ENCODE assay signal across 9 cellular contexts in genomic region chr3:10198226-10198625, GRCh38. TPM values are rescaled to one million over a fixed set of nuclear protein-coding genes. Genes with fewer than 3 reads are reported as not detected.
A peak's percentile ranks its signal among the peaks of the same experiment; 100 is the strongest.
DNase-seq lines count a peak whose midpoint lies in the region; ATAC-seq, FAIRE-seq and TF ChIP-seq lines count a peak whose summit lies in the region.
"Had no signal": no experiment of that assay in that cellular context is flagged by ENCODE, and none has a peak within 500 bp of the region (broad histone marks: within the 10 kb centered on the region; RNA-seq: fewer than 3 reads in every experiment).

No MANE protein-coding gene starts in this region.

- H4K20me1 ChIP-seq in DOHH2 (ENCODE audit: control insufficient read depth, insufficient read depth, low read depth, low read length) (no peaks in the 10 kb centered on the region), PC-3 (ENCODE audit: low read length) (no peaks in the 10 kb centered on the region)

- BruUV-seq in PC-3 (replicated peaks; lab: Mats Ljungman, UMichigan) = no TSS peak

- H3K4me2 ChIP-seq in DOHH2 (ENCODE audit: low read length) (peak overlapping the region; percentile 66), PC-3 (ENCODE audit: low read length) (peak overlapping the region; percentile 43)

- H3K36me3 ChIP-seq in DOHH2 (ENCODE audit: control insufficient read depth, low read length) (peaks cover 38% of the 10 kb centered on the region), PC-3 (ENCODE audit: low read depth, low read length) (peaks cover 8% of the 10 kb centered on the region; the same call in 1 of the 2 replicates), spleen (peaks cover 0 to 32% (median 9%) of the 10 kb centered on the region in 6 donors)

- intact Hi-C loops in PC-3 (cut with micrococcal nuclease) (loop anchor here (10.0 kb wide), 1 partner anchor 223 kb away; no protein-coding TSS in a partner anchor), dorsolateral prefrontal cortex (cut with DNase I) (no loop called here), spleen (cut with DNase I; ENCODE audit: low total_unique reads) (no loop called here)

- peak overlapping the region; percentile 47 for H3K4me3 ChIP-seq in DOHH2 (ENCODE audit: low read length)
- no peak overlapping the region for H3K4me3 ChIP-seq in PC-3 (ENCODE audit: low read length)
- H3K4me3 ChIP-seq in dorsolateral prefrontal cortex = no peak overlapping the region
- H3K4me3 ChIP-seq in spleen = no peak overlapping the region
- H3K4me3 ChIP-seq: body of pancreas had no signal

- no peak for FAIRE-seq in frontal cortex (lab: Jason Lieb, UNC)

- H3K9me3 ChIP-seq in DOHH2 (ENCODE audit: control insufficient read depth, insufficient read depth, low read length) (no peaks in the 10 kb centered on the region), PC-3 (ENCODE audit: low read length) (no peaks in the 10 kb centered on the region), spleen (no peaks in the 10 kb centered on the region)
- H3K9me3 ChIP-seq: body of pancreas had no signal

- POLR2A ChIA-PET in PC-3 (lab: Charles Lee; ENCODE audit: unreplicated experiment) = no interaction called here

- WGBS in spleen, 5 donors = 60 to 73% (median 70%) methylated on average over 4 of the region's 4 CpGs

- H3K79me2 ChIP-seq in DOHH2 (ENCODE audit: control insufficient read depth, low read length) = peaks cover 40% of the 10 kb centered on the region
- peaks cover 15% of the 10 kb centered on the region; the same call in 1 of the 2 replicates for H3K79me2 ChIP-seq in PC-3 (ENCODE audit: low read length)

- DNase-seq in PC-3 (no peak), dorsolateral prefrontal cortex (no peak), spleen (no peak), frontal cortex (ENCODE audit: low spot score in 2 of 2) (no peak), SIG-M5 (lab: John Stamatoyannopoulos, UW) (no peak), amniotic stem cell (lab: John Stamatoyannopoulos, UW) (no peak)
- DNase-seq: NCI-H510A had no signal

- H3K27ac ChIP-seq in DOHH2 (ENCODE audit: low read depth, low read length) (peak overlapping the region; percentile 92), PC-3 (ENCODE audit: low read length) (peak overlapping the region; percentile 95), dorsolateral prefrontal cortex (peak overlapping the region in 55 of 59 donors; percentile 8 to 100 (median 74)), spleen (peak overlapping the region; percentile 62 to 88 (median 86))

- no peak for ATAC-seq in PC-3

- CTCF ChIA-PET in PC-3 (lab: Charles Lee) = no interaction called here

- H3K9ac ChIP-seq in PC-3 (ENCODE audit: low read length) = peak overlapping the region; percentile 71

- no peak for TF ChIP-seq POLR2A in spleen (IDR thresholded peaks at IDR 0.05)

- H3K9me2 ChIP-seq in DOHH2 (replicated peaks; ENCODE audit: control insufficient read depth, low read length) = no peaks in the 10 kb centered on the region
- no peaks in the 10 kb centered on the region for H3K9me2 ChIP-seq in PC-3 (replicated peaks; ENCODE audit: low read length)

- H2AFZ ChIP-seq in PC-3 (ENCODE audit: low read length) = no peak overlapping the region

- H3K27me3 ChIP-seq in DOHH2 (ENCODE audit: control insufficient read depth, low read length) = no peaks in the 10 kb centered on the region
- no peaks in the 10 kb centered on the region for H3K27me3 ChIP-seq in PC-3 (ENCODE audit: low read length)
- H3K27me3 ChIP-seq in dorsolateral prefrontal cortex = no peaks in the 10 kb centered on the region
- H3K27me3 ChIP-seq in spleen (replicated peaks in 1 of 7) = no peaks in the 10 kb centered on the region
- H3K27me3 ChIP-seq: body of pancreas had no signal

- TF ChIP-seq CTCF in DOHH2 (IDR thresholded peaks at IDR 0.05; ENCODE audit: low read depth, low read length, poor library complexity, severe bottlenecking) (no peak), PC-3 (conservative IDR thresholded peaks at IDR 0.05; ENCODE audit: low read depth, low read length) (no peak), dorsolateral prefrontal cortex (IDR thresholded peaks at IDR 0.05 in 54 of 56, conservative IDR thresholded peaks at IDR 0.05 in 2 of 56; ENCODE audit: low read depth in 1 of 56, partially characterized antibody in 56 of 56) (no peak), spleen (IDR thresholded peaks at IDR 0.05 in 8 of 11, conservative IDR thresholded peaks at IDR 0.05 in 3 of 11) (no peak)

- peaks cover 87% of the 10 kb centered on the region for H3K4me1 ChIP-seq in DOHH2 (ENCODE audit: control insufficient read depth, low read length)
- peaks cover 57% of the 10 kb centered on the region for H3K4me1 ChIP-seq in PC-3 (ENCODE audit: insufficient read depth, low read length)
- H3K4me1 ChIP-seq in spleen = peaks cover 41 to 89% (median 71%) of the 10 kb centered on the region in 6 donors

- peaks cover 15% of the 10 kb centered on the region for H3F3A ChIP-seq in DOHH2 (ENCODE audit: control insufficient read depth, insufficient read depth)
- peaks cover 4% of the 10 kb centered on the region for H3F3A ChIP-seq in PC-3 (ENCODE audit: low read length, unreplicated experiment)

RNA-seq across cellular contexts. Expression of gene IRAK2, which starts 33.5 kb away (rescaled TPM):
- total RNA-seq in PC-3 (2014; rRNA removed) (4.7 and 5.5 TPM in 2 replicates), dorsolateral prefrontal cortex (10 to 100 TPM in 9 of 120 experiments, 1 to 10 TPM in 111; 3.6 to 16.8 (median 6.7) TPM), spleen (10 to 100 TPM in 3 of 7 donors, 1 to 10 TPM in 4; 4.8 to 11.8 (median 9.4) TPM), frontal cortex (3.3 TPM)
- 1 to 10 TPM; 1.4 to 3.4 (median 2.7) TPM for polyA plus RNA-seq in spleen

RNA-seq across cellular contexts. Expression of gene TATDN2, which starts 50.0 kb away (rescaled TPM):
- 14.1 and 25.6 TPM in 2 replicates for total RNA-seq in PC-3 (2014; rRNA removed)
- total RNA-seq in dorsolateral prefrontal cortex = 10 to 100 TPM; 28.5 to 54.1 (median 41.6) TPM
- 10 to 100 TPM; 32.8 to 56.1 (median 48.6) TPM for total RNA-seq in spleen
- polyA plus RNA-seq in spleen = 10 to 100 TPM; 15.4 to 20.4 (median 16.2) TPM
- 19.2 TPM for total RNA-seq in frontal cortex

RNA-seq across cellular contexts. Expression of gene VHL, which starts 56.6 kb away (rescaled TPM):
- 45.0 and 51.5 TPM in 2 replicates for total RNA-seq in PC-3 (2014; rRNA removed)
- 10 to 100 TPM; 33.7 to 54.9 (median 42.9) TPM for total RNA-seq in dorsolateral prefrontal cortex
- total RNA-seq in spleen = 10 to 100 TPM; 53.9 to 75.9 (median 64.6) TPM
- polyA plus RNA-seq in spleen = 10 to 100 TPM; 44.3 to 70.1 (median 46.5) TPM
- total RNA-seq in frontal cortex = 123 TPM
